In genomic region chr10:46523119-46523880, GRCh38 we compare ENCODE assay signal across 9 cellular contexts. TPM values are rescaled to one million over a fixed set of nuclear protein-coding genes. Genes with fewer than 3 reads are reported as not detected.
DNase-seq lines count a peak whose midpoint lies in the region; ATAC-seq and TF ChIP-seq lines count a peak whose summit lies in the region.
"Had no signal": no experiment of that assay in that cellular context is flagged by ENCODE, and none has a peak within 500 bp of the region (broad histone marks: within the 10 kb centered on the region; RNA-seq: fewer than 3 reads in every experiment).

No MANE protein-coding gene starts in this region.

- no peaks in the 10 kb centered on the region for H3K9me3 Mint-ChIP-seq in progenitor cell of endocrine pancreas (ENCODE audit: low read depth)

- no peaks in the 10 kb centered on the region for H3K4me1 Mint-ChIP-seq in progenitor cell of endocrine pancreas (ENCODE audit: low read depth)

- no peaks in the 10 kb centered on the region for H3K27me3 Mint-ChIP-seq in progenitor cell of endocrine pancreas

- peak overlapping the region; percentile 99 for H4K91ac ChIP-seq in IMR-90 (ENCODE audit: insufficient read depth, low read depth, low read length)

- H3K79me1 ChIP-seq in IMR-90 (ENCODE audit: low read depth in 1 of 2, low read length in 2 of 2) = peaks cover 0 to 15% of the 10 kb centered on the region in 2 experiments; a peak in 2 of 4 replicates

- peak overlapping the region; percentile 74 for H3K56ac ChIP-seq in IMR-90 (ENCODE audit: extremely low read depth, insufficient read depth, low read length)

- BruUV-seq in IMR-90 (replicated peaks; lab: Mats Ljungman, UMichigan) = no TSS peak

- ATAC-seq in IMR-90 (ENCODE audit: low read depth) = peak; percentile 50
- no peak for ATAC-seq in GM18520 (IDR thresholded peaks at IDR 0.05; ENCODE audit: unreplicated experiment)
- ATAC-seq in GM21737 (IDR thresholded peaks at IDR 0.05; ENCODE audit: unreplicated experiment) = no peak
- no peak for ATAC-seq in GM19463 (IDR thresholded peaks at IDR 0.05; ENCODE audit: unreplicated experiment)

- peak overlapping the region; percentile 40 for H3K23ac ChIP-seq in IMR-90 (ENCODE audit: low read depth, low read length)

- H3K4me2 ChIP-seq in IMR-90 (ENCODE audit: low read depth, low read length) = no peak overlapping the region

- TF ChIP-seq POLR2A in IMR-90 (IDR thresholded peaks at IDR 0.05; ENCODE audit: low read depth, low read length) = no peak

- H3K36me3 Mint-ChIP-seq in progenitor cell of endocrine pancreas (ENCODE audit: insufficient read depth) = no peaks in the 10 kb centered on the region

- H4K8ac ChIP-seq in IMR-90 (ENCODE audit: low read depth in 2 of 2, low read length in 2 of 2) = peak overlapping the region; percentile 68 to 96

- peaks cover 41% of the 10 kb centered on the region for H3K9me1 ChIP-seq in IMR-90 (ENCODE audit: insufficient read depth, low read length)

- H3K27ac ChIP-seq in IMR-90 (ENCODE audit: insufficient read depth, low read length) (peak overlapping the region; percentile 62), mesodermal cell (ENCODE audit: low read depth, low read length, severe bottlenecking) (peak overlapping the region; percentile 46)
- H3K27ac ChIP-seq: tibial nerve had no signal

- peak overlapping the region; percentile 89 for H2AK5ac ChIP-seq in IMR-90 (ENCODE audit: low read depth, low read length)

- peak overlapping the region; percentile 94 for H4K5ac ChIP-seq in IMR-90 (ENCODE audit: low read depth, low read length)

- in situ Hi-C loops in IMR-90 (cut with MboI; ENCODE audit: low sequenced_read_pairs) = no loop called here

- H3K14ac ChIP-seq in IMR-90 (replicated peaks; ENCODE audit: low read depth, low read length) = peak overlapping the region; percentile 86

- H2BK15ac ChIP-seq in IMR-90 (ENCODE audit: low read depth, low read length) = peak overlapping the region; percentile 85; the same call in 2 of the 3 replicates

- H4K20me1 ChIP-seq in IMR-90 (ENCODE audit: insufficient read depth, low read length) = no peaks in the 10 kb centered on the region

- peak overlapping the region; percentile 99 for H3K4ac ChIP-seq in IMR-90 (ENCODE audit: low read depth, low read length)

- peak overlapping the region; percentile 70 for H3K18ac ChIP-seq in IMR-90 (ENCODE audit: low read depth, low read length)

- WGBS in IMR-90 (ENCODE audit: extremely low coverage in 2 of 2, insufficient read length in 1 of 2), 2 experiments = 33% methylated on average over 4 of the region's 10 CpGs; no CpG with 5 or more reads in 1 of the 2 experiments
- 74 to 80% methylated on average over 10 of the region's 10 CpGs for WGBS in mesodermal cell (ENCODE audit: insufficient coverage in 2 of 2), 2 experiments

- H2BK5ac ChIP-seq in IMR-90 (ENCODE audit: low read depth, low read length, poor library complexity, severe bottlenecking) = peak overlapping the region; percentile 96

- peak overlapping the region; percentile 98 for H2BK120ac ChIP-seq in IMR-90 (ENCODE audit: low read depth, low read length)

- H2AFZ ChIP-seq in IMR-90 (replicated peaks; ENCODE audit: low read length, poor library complexity) = peak overlapping the region; percentile 87

- TF ChIP-seq CTCF in IMR-90 (conservative IDR thresholded peaks at IDR 0.05; ENCODE audit: low read depth, low read length) (no peak), progenitor cell of endocrine pancreas (IDR thresholded peaks at IDR 0.05; ENCODE audit: unreplicated experiment) (no peak)

- dilution Hi-C loops in IMR-90 (cut with HindIII; ENCODE audit: low sequenced_read_pairs, unreplicated experiment) = no loop called here

- H3K27ac Mint-ChIP-seq in progenitor cell of endocrine pancreas = no peak overlapping the region

- DNase-seq in A172 (ENCODE audit: low spot score) (peak; percentile 72), IMR-90 (no peak), cerebellum (ENCODE audit: low spot score) (peak; percentile 91), progenitor cell of endocrine pancreas (ENCODE audit: low spot score, unreplicated experiment) (no peak)

- H2AK9ac ChIP-seq in IMR-90 (replicated peaks; ENCODE audit: low read depth, low read length, poor library complexity) = peak overlapping the region; percentile 85

- no peaks in the 10 kb centered on the region for H3K27me3 ChIP-seq in IMR-90 (ENCODE audit: control insufficient read depth, insufficient read depth, low read length)
- H3K27me3 ChIP-seq: tibial nerve had no signal

- POLR2A ChIA-PET in IMR-90 (lab: Charles Lee; ENCODE audit: unreplicated experiment) = no interaction called here

- H3K36me3 ChIP-seq in IMR-90 (ENCODE audit: control insufficient read depth, insufficient read depth, low read length) (no peaks in the 10 kb centered on the region), mesodermal cell (ENCODE audit: control insufficient read depth, insufficient read depth, low read length) (no peaks in the 10 kb centered on the region)
- H3K36me3 ChIP-seq: tibial nerve had no signal

- no peak for TF ChIP-seq RAD21 in IMR-90 (IDR thresholded peaks at IDR 0.05; ENCODE audit: low read length)

- CTCF ChIA-PET in IMR-90 (lab: Yijun Ruan, JAX) = no interaction called here

- H3K9ac ChIP-seq in IMR-90 (ENCODE audit: low read depth, low read length) = peak overlapping the region; percentile 23; the same call in 1 of the 2 replicates

- peak overlapping the region; percentile 87 for H2BK20ac ChIP-seq in IMR-90 (ENCODE audit: low read depth, low read length)

- no peak overlapping the region for H3K4me3 ChIP-seq in IMR-90 (ENCODE audit: insufficient read depth, low read depth, low read length)
- no peak overlapping the region for H3K4me3 ChIP-seq in mesodermal cell (ENCODE audit: extremely low read depth, insufficient read depth, low read length, poor library complexity, severe bottlenecking)
- H3K4me3 ChIP-seq: tibial nerve had no signal

- intact Hi-C loops in IMR-90 (cut with micrococcal nuclease) = no loop called here

- no peak overlapping the region for H3K4me3 Mint-ChIP-seq in progenitor cell of endocrine pancreas (ENCODE audit: low read depth)

- H3K9me3 ChIP-seq in IMR-90 (ENCODE audit: control insufficient read depth, insufficient read depth, low read length) = no peaks in the 10 kb centered on the region
- H3K9me3 ChIP-seq in mesodermal cell (ENCODE audit: control insufficient read depth, low read length) = no peaks in the 10 kb centered on the region
- H3K9me3 ChIP-seq: tibial nerve had no signal

- H3K4me1 ChIP-seq in IMR-90 (ENCODE audit: control insufficient read depth, insufficient read depth, low read length) (peaks cover 28% of the 10 kb centered on the region), mesodermal cell (ENCODE audit: control insufficient read depth, insufficient read depth, low read length, poor library complexity, severe bottlenecking) (peaks cover 21% of the 10 kb centered on the region)

TF ChIP-seq in IMR-90, 13 proteins besides CTCF, POLR2A, EP300 and RAD21 (continues in another document):
- no peak for TF ChIP-seq USF2 (IDR thresholded peaks at IDR 0.05; ENCODE audit: low read depth, low read length)
- TF ChIP-seq SMC3 (IDR thresholded peaks at IDR 0.05; ENCODE audit: low read depth, low read length) = no peak
- TF ChIP-seq MAFK (IDR thresholded peaks at IDR 0.05; ENCODE audit: low read depth, low read length) = no peak
- TF ChIP-seq RFX5 (IDR thresholded peaks at IDR 0.05; ENCODE audit: low read depth, low read length) = no peak
- no peak for TF ChIP-seq BHLHE40 (IDR thresholded peaks at IDR 0.05; ENCODE audit: low read depth, low read length)
- TF ChIP-seq MAZ (IDR thresholded peaks at IDR 0.05; ENCODE audit: borderline replicate concordance, low read depth, low read length) = no peak

RNA-seq across cellular contexts. Expression of gene GPRIN2, which starts 33.2 kb away (rescaled TPM):
- total RNA-seq in A172 (2014; rRNA removed; shearing (Covaris generic)) = not detected in 2 replicates
- total RNA-seq in IMR-90 (2012; rRNA removed) (under 0.01 TPM in 1 of 2 replicates, not detected in the other), cerebellum (32.0 TPM), progenitor cell of endocrine pancreas (14.0 and 19.8 TPM in 2 replicates)
- polyA plus RNA-seq in IMR-90 (2012; rRNA removed) = not detected in 2 replicates
- not detected in 2 replicates for polyA plus RNA-seq in IMR-90 (2012; cell fraction: cytosol; rRNA removed)
- polyA plus RNA-seq in IMR-90 (2012; cell fraction: nucleus; rRNA removed; ENCODE audit: low replicate concordance) = 0.11 and 0.37 TPM in 2 replicates
- 2.2 TPM for polyA plus RNA-seq in mesodermal cell (2013, experiment 1 of 2)
- 1.9 TPM for polyA plus RNA-seq in mesodermal cell (2013, experiment 2 of 2)

RNA-seq across cellular contexts. Expression of gene SYT15, which starts 55.6 kb away (rescaled TPM):
- total RNA-seq in A172 (2014; rRNA removed; shearing (Covaris generic)) = not detected in 2 replicates
- total RNA-seq in IMR-90 (2012; rRNA removed) (0.54 and 1.1 TPM in 2 replicates), cerebellum (1.8 TPM), progenitor cell of endocrine pancreas (1.8 and 2.8 TPM in 2 replicates)
- polyA plus RNA-seq in IMR-90 (2012; rRNA removed) = 0.42 and 0.68 TPM in 2 replicates
- 0.09 and 0.25 TPM in 2 replicates for polyA plus RNA-seq in IMR-90 (2012; cell fraction: cytosol; rRNA removed)
- 0.41 and 0.94 TPM in 2 replicates for polyA plus RNA-seq in IMR-90 (2012; cell fraction: nucleus; rRNA removed; ENCODE audit: low replicate concordance)
- polyA plus RNA-seq in mesodermal cell (2013, experiment 1 of 2) = 1.00 TPM
- 1.9 TPM for polyA plus RNA-seq in mesodermal cell (2013, experiment 2 of 2)

RNA-seq across cellular contexts. Expression of gene NPY4R, which starts 57.5 kb away (rescaled TPM):
- total RNA-seq in A172 (2014; rRNA removed; shearing (Covaris generic)) = 0.09 and 0.17 TPM in 2 replicates
- total RNA-seq in IMR-90 (2012; rRNA removed) = 0.83 and 1.1 TPM in 2 replicates
- polyA plus RNA-seq in IMR-90 (2012; rRNA removed) = 0.56 and 0.57 TPM in 2 replicates
- polyA plus RNA-seq in IMR-90 (2012; cell fraction: cytosol; rRNA removed) = 0.30 and 0.44 TPM in 2 replicates
- 0.14 and 0.23 TPM in 2 replicates for polyA plus RNA-seq in IMR-90 (2012; cell fraction: nucleus; rRNA removed; ENCODE audit: low replicate concordance)
- total RNA-seq in cerebellum = 0.27 TPM
- polyA plus RNA-seq in mesodermal cell (2013, experiment 1 of 2) = not detected
- not detected for polyA plus RNA-seq in mesodermal cell (2013, experiment 2 of 2)
- 0.67 and 0.71 TPM in 2 replicates for total RNA-seq in progenitor cell of endocrine pancreas

Comparison
In these comparisons a context has a peak if more than half of its experiments do, and no peak if none do; other contexts are left out.
1. DNase-seq: peak in A172 (single experiment) and cerebellum (single experiment); none in IMR-90 (single experiment) and progenitor cell of endocrine pancreas (single experiment).
2. RNA of gene GPRIN2, which starts 33.2 kb away (total RNA-seq): 32.0 TPM in cerebellum (single experiment) and 14.0 to 19.8 TPM in progenitor cell of endocrine pancreas; not detected in A172 and under 0.01 TPM in IMR-90; every median in the first group is over 10 times any median in the second.